ENCODE assay signal across 14 cellular contexts in the genomic region with DNA sequence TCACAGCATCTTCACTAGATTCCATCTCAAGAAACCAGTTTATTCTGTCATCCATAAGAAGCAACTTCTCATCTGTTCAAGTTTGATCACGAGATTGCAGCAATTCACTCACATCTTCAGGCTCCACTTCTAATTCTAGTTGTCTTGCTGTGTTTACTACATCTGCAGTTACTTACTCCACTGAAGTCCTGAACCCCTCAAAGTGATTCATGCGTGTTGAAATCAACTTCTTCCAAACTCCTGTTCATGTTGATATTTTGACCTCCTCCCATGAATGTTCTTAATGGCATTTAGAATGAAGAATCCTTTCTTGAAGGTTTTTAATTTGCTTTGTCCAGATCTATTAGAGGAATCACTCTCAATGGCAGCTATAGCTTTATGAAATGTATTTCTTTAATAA.
DNase-seq lines count a peak whose midpoint lies in the region; ATAC-seq and TF ChIP-seq lines count a peak whose summit lies in the region.
"Had no signal": no experiment of that assay in that cellular context is flagged by ENCODE, and none has a peak within 500 bp of the region (broad histone marks: within the 10 kb centered on the region; RNA-seq: fewer than 3 reads in every experiment).

No MANE protein-coding gene starts in this region.

- H3K36me3 Mint-ChIP-seq in progenitor cell of endocrine pancreas (ENCODE audit: insufficient read depth), result no peaks in the 10 kb centered on the region
- H3K36me3 Mint-ChIP-seq: CD14-positive monocyte; CD8-positive, alpha-beta T cell had no signal

- ATAC-seq in HG03196 (IDR thresholded peaks at IDR 0.05; ENCODE audit: unreplicated experiment), result no peak
- ATAC-seq: CD8-positive, alpha-beta T cell; HepG2 had no signal

- H3K27ac Mint-ChIP-seq in progenitor cell of endocrine pancreas, result no peak overlapping the region
- H3K27ac Mint-ChIP-seq: CD14-positive monocyte; CD8-positive, alpha-beta T cell; HFFc6 had no signal

- peak; percentile 49 for DNase-seq in EL
- peak; percentile 23 for DNase-seq in choroid plexus epithelial cell (ENCODE audit: low read depth)
- peak; percentile 27 for DNase-seq in fibroblast of peridontal ligament (ENCODE audit: extremely low read depth)
- DNase-seq in NOMO-1 treated with DMSO at 0.1 percent for 48 hours (lab: John Stamatoyannopoulos, UW; ENCODE audit: unreplicated experiment), result no peak
- DNase-seq in progenitor cell of endocrine pancreas (ENCODE audit: low spot score, unreplicated experiment), result no peak
- no peak for DNase-seq in activated effector memory CD4-positive, alpha-beta T cell treated with anti-CD3 and anti-CD28 coated beads, Interleukin-2, amount 50 U/mL, for 16 hours
- DNase-seq: Caco-2; CD8-positive, alpha-beta T cell; DND-41; HCEC 1CT; HFFc6 had no signal

- H3K4me1 Mint-ChIP-seq in progenitor cell of endocrine pancreas (ENCODE audit: low read depth), result peaks cover 13% of the 10 kb centered on the region

- no peaks in the 10 kb centered on the region for H3K27me3 Mint-ChIP-seq in progenitor cell of endocrine pancreas

- H3K4me3 ChIP-seq in choroid plexus epithelial cell (ENCODE audit: low read depth, low read length), result no peak overlapping the region

- TF ChIP-seq CTCF in choroid plexus epithelial cell (conservative IDR thresholded peaks at IDR 0.05; ENCODE audit: low read depth, low read length) (no peak), progenitor cell of endocrine pancreas (IDR thresholded peaks at IDR 0.05; ENCODE audit: unreplicated experiment) (no peak)

- no peak overlapping the region for H3K4me3 Mint-ChIP-seq in progenitor cell of endocrine pancreas (ENCODE audit: low read depth)
- H3K4me3 Mint-ChIP-seq: CD14-positive monocyte; CD8-positive, alpha-beta T cell; HFFc6 had no signal

- H3K9me3 Mint-ChIP-seq in progenitor cell of endocrine pancreas (ENCODE audit: low read depth), result peaks cover 8% of the 10 kb centered on the region

Comparison
In these comparisons a context has a peak if more than half of its experiments do, and no peak if none do; other contexts are left out.
1. DNase-seq: peak in EL (single experiment), choroid plexus epithelial cell (single experiment) and fibroblast of peridontal ligament (single experiment); none in NOMO-1 treated with DMSO at 0.1 percent for 48 hours (single experiment), progenitor cell of endocrine pancreas (single experiment) and activated effector memory CD4-positive, alpha-beta T cell treated with anti-CD3 and anti-CD28 coated beads, Interleukin-2, amount 50 U/mL, for 16 hours (single experiment).